ENCODE assay signal across 1 cellular context in genomic region chr1:2134604-2135307, GRCh38.
TF ChIP-seq lines count a peak whose summit lies in the region.

No MANE protein-coding gene starts in this region.

TF ChIP-seq in HepG2, 621 proteins besides CTCF, POLR2A, EP300 and RAD21 (continued from another document and continues in another):
- no peak for TF ChIP-seq NR0B2 (CRISPR knock-in tag; IDR thresholded peaks at IDR 0.05)
- TF ChIP-seq DNMT1 (CRISPR knock-in tag; IDR thresholded peaks at IDR 0.05): no peak
- peak; percentile 55 for TF ChIP-seq ELF1 (CRISPR knock-in tag; IDR thresholded peaks at IDR 0.05)
- no peak for TF ChIP-seq ZNF142 (CRISPR knock-in tag; IDR thresholded peaks at IDR 0.05)
- TF ChIP-seq KLF6 (CRISPR knock-in tag; IDR thresholded peaks at IDR 0.05): no peak; the same call in 1 of the 2 replicates
- TF ChIP-seq PATZ1 (CRISPR knock-in tag; IDR thresholded peaks at IDR 0.05): peak; percentile 93
- TF ChIP-seq POLR2AphosphoS5 (IDR thresholded peaks at IDR 0.05; ENCODE audit: low read depth, low read length): 0 out of 2 replicates have a peak, but pooled peaks have one; percentile 24
- TF ChIP-seq NFYB (CRISPR knock-in tag; IDR thresholded peaks at IDR 0.05): no peak
- peak; percentile 39; the same call in 1 of the 2 replicates for TF ChIP-seq ARNT2 (CRISPR knock-in tag; IDR thresholded peaks at IDR 0.05; ENCODE audit: low read depth)
- TF ChIP-seq MAFG (CRISPR knock-in tag; IDR thresholded peaks at IDR 0.05): no peak
- peak; percentile 66; the same call in 1 of the 2 replicates for TF ChIP-seq ZMAT3 (CRISPR knock-in tag; conservative IDR thresholded peaks at IDR 0.05)
- no peak for TF ChIP-seq CREB1 (IDR thresholded peaks at IDR 0.05)
- peak; percentile 46 for TF ChIP-seq CREB1 (CRISPR knock-in tag; IDR thresholded peaks at IDR 0.05)
- no peak for TF ChIP-seq PAWR (CRISPR knock-in tag; IDR thresholded peaks at IDR 0.05; ENCODE audit: borderline replicate concordance)
- TF ChIP-seq ZNF292 (CRISPR knock-in tag; IDR thresholded peaks at IDR 0.05; ENCODE audit: borderline replicate concordance, low read depth): peak; percentile 86
- TF ChIP-seq SRSF1 (optimal IDR thresholded peaks at IDR 0.05; ENCODE audit: low read depth, low read length): no peak
- no peak; the same call in 1 of the 2 replicates for TF ChIP-seq MNT (IDR thresholded peaks at IDR 0.05)
- TF ChIP-seq ZBTB37 (CRISPR knock-in tag; IDR thresholded peaks at IDR 0.05): no peak
- TF ChIP-seq SSRP1 (CRISPR knock-in tag; IDR thresholded peaks at IDR 0.05): no peak
- TF ChIP-seq ZNF83 (CRISPR knock-in tag; IDR thresholded peaks at IDR 0.05; ENCODE audit: borderline replicate concordance): no peak
- TF ChIP-seq SKI (IDR thresholded peaks at IDR 0.05; ENCODE audit: partially characterized antibody): peak; percentile 52
- TF ChIP-seq RNF219 (CRISPR knock-in tag; IDR thresholded peaks at IDR 0.05): no peak
- TF ChIP-seq ZNF160 (CRISPR knock-in tag; IDR thresholded peaks at IDR 0.05): no peak
- no peak for TF ChIP-seq SIX4 (CRISPR knock-in tag; IDR thresholded peaks at IDR 0.05)
- TF ChIP-seq ZNF577 (CRISPR knock-in tag; IDR thresholded peaks at IDR 0.05; ENCODE audit: borderline replicate concordance, low read depth): no peak
- TF ChIP-seq FIP1L1 (IDR thresholded peaks at IDR 0.05; ENCODE audit: borderline replicate concordance, insufficient read depth, low read depth, low read length): no peak
- TF ChIP-seq POGK (CRISPR knock-in tag; conservative IDR thresholded peaks at IDR 0.05): no peak
- peak; percentile 35; the same call in 1 of the 2 replicates for TF ChIP-seq TOPORS (CRISPR knock-in tag; IDR thresholded peaks at IDR 0.05)
- 0 out of 2 replicates have a peak, but pooled peaks have one; percentile 44 for TF ChIP-seq ZNF296 (CRISPR knock-in tag; conservative IDR thresholded peaks at IDR 0.05)
- 0 out of 2 replicates have a peak, but pooled peaks have one; percentile 27 for TF ChIP-seq ZNF839 (CRISPR knock-in tag; IDR thresholded peaks at IDR 0.05; ENCODE audit: borderline replicate concordance)
- TF ChIP-seq E2F1 (CRISPR knock-in tag; IDR thresholded peaks at IDR 0.05): no peak
- no peak for TF ChIP-seq PAF1 (CRISPR knock-in tag; IDR thresholded peaks at IDR 0.05)
- no peak for TF ChIP-seq ZNF569 (CRISPR knock-in tag; IDR thresholded peaks at IDR 0.05; ENCODE audit: borderline replicate concordance)
- TF ChIP-seq MLLT10 (CRISPR knock-in tag; IDR thresholded peaks at IDR 0.05): no peak
- no peak for TF ChIP-seq ZNF24 (IDR thresholded peaks at IDR 0.05)
- TF ChIP-seq ZFAT (CRISPR knock-in tag; conservative IDR thresholded peaks at IDR 0.05): no peak
- no peak for TF ChIP-seq ZNF670 (CRISPR knock-in tag; IDR thresholded peaks at IDR 0.05; ENCODE audit: borderline replicate concordance)
- TF ChIP-seq ZNF234 (CRISPR knock-in tag; conservative IDR thresholded peaks at IDR 0.05): no peak
- TF ChIP-seq NFKB2 (CRISPR knock-in tag; IDR thresholded peaks at IDR 0.05; ENCODE audit: borderline replicate concordance): peak; percentile 51; the same call in 1 of the 2 replicates
- TF ChIP-seq PAXIP1 (CRISPR knock-in tag; conservative IDR thresholded peaks at IDR 0.05): peak; percentile 78
